ENCODE assay signal across 8 cellular contexts in the genomic region with DNA sequence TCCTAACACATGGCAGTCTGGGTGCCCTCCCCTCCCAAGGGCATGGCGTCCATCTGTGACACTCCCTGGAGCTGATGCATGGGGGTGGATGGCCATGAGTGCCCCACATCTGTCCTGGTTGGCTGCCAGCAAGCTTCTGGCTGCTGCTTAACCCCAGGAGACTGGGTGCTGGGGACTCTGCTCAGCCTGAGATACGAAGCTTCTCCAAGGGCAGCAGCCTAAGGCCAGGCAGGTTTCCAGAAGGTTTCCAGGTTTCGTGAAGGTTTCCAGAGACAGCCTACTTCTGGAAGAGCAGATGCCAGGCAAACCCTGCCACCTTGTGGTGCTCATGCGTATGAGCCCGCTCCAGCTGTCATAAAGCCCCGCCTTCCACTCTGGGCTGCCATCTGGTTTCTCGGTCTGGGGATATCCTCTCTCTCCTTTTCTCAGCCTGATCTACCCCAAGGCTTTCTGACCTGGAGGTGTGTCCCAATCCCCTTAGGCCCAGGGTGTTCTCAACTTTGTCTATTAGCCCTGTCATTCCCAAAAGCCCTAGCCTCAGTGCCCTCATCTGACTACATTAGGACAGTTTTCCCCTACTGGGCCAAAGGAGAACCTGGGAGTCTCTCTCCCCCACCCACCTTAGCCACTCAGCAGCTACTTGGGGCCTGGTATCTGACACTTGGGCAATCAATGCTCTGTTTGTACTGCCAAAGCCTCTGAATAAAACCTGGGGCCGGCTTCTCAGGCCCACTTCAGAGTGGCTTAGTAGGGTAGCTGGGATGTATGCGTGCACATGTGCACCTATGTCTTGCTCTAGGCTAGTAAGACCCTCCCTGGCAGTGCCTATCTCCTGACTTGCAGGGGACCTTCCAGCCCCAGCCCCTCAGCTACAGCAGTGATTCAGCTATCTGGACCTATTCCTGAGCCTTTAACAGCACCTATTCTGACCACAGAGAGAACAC. TPM values are rescaled to one million over a fixed set of nuclear protein-coding genes. Genes with fewer than 3 reads are reported as not detected.
DNase-seq lines count a peak whose midpoint lies in the region; ATAC-seq and TF ChIP-seq lines count a peak whose summit lies in the region.

No MANE protein-coding gene starts in this region.

- ATAC-seq in DND-41 (ENCODE audit: insufficient read depth, low read depth) (peak; percentile 91), GM21381 (IDR thresholded peaks at IDR 0.05; ENCODE audit: unreplicated experiment) (peak; percentile 93), HG03565 (IDR thresholded peaks at IDR 0.05; ENCODE audit: unreplicated experiment) (peak; percentile 70), omental fat pad (ENCODE audit: low FRiP score) (peak; percentile 87)

- H2AFZ ChIP-seq in DND-41 (ENCODE audit: low read depth, low read length) = no peak overlapping the region

- H3K36me3 ChIP-seq in DND-41 (ENCODE audit: insufficient read depth, low read length) = peaks cover 19% of the 10 kb centered on the region

- no peaks in the 10 kb centered on the region for H3K79me2 ChIP-seq in DND-41 (ENCODE audit: insufficient read depth, low read length)

- DNase-seq in DND-41 = peak; percentile 68
- peak; percentile 71 for DNase-seq in NCI-H748 (lab: John Stamatoyannopoulos, UW; ENCODE audit: unreplicated experiment)
- peak; percentile 38 for DNase-seq in activated T-cell treated with anti-CD3 and anti-CD28 coated beads, Interleukin-2, amount 50 U/mL, for 1 hour
- peak; percentile 81 for DNase-seq in fibroblast of the aortic adventitia (ENCODE audit: low read depth)
- no peak for DNase-seq in omental fat pad (ENCODE audit: low spot score)
- no peak for DNase-seq in posterior vena cava (ENCODE audit: low spot score)

- no peaks in the 10 kb centered on the region; the same call in 1 of the 2 replicates for H4K20me1 ChIP-seq in DND-41 (ENCODE audit: insufficient read depth, low read length)

- H3K9me3 ChIP-seq in DND-41 (ENCODE audit: insufficient read depth, low read length, severe bottlenecking) = no peaks in the 10 kb centered on the region

- H3K4me1 ChIP-seq in DND-41 (ENCODE audit: insufficient read depth, low read length) = peaks cover under 1% of the 10 kb centered on the region

- no peak overlapping the region for H3K4me3 ChIP-seq in DND-41 (ENCODE audit: low read depth in 1 of 2, low read length in 2 of 2)
- H3K4me3 ChIP-seq in fibroblast of the aortic adventitia (ENCODE audit: low read depth, low read length) = no peak overlapping the region

- peak; percentile 86 for TF ChIP-seq CTCF in DND-41 (IDR thresholded peaks at IDR 0.05; ENCODE audit: borderline replicate concordance, extremely low read depth, low read length, poor library complexity, severe bottlenecking)
- TF ChIP-seq CTCF in fibroblast of the aortic adventitia (IDR thresholded peaks at IDR 0.05; ENCODE audit: insufficient read depth, low read length) = peak; percentile 80
- no peak for TF ChIP-seq CTCF in omental fat pad (IDR thresholded peaks at IDR 0.05)

- no peak overlapping the region for H3K27ac ChIP-seq in DND-41 (ENCODE audit: low read length)

- no peak overlapping the region for H3K4me2 ChIP-seq in DND-41 (ENCODE audit: insufficient read depth, low read length)

- H3K27me3 ChIP-seq in DND-41 (ENCODE audit: insufficient read depth, low read length, poor library complexity) = no peaks in the 10 kb centered on the region

- no peak overlapping the region for H3K9ac ChIP-seq in DND-41 (ENCODE audit: low read depth, low read length)

- intact Hi-C loops in posterior vena cava (cut with DNase I) = no loop called here

RNA-seq across cellular contexts. Expression of gene MRPL46, which starts 12.0 kb away (rescaled TPM):
- total RNA-seq in fibroblast of the aortic adventitia (ENCODE audit: low replicate concordance) (8.5 and 16.4 TPM in 2 replicates), omental fat pad (10 to 100 TPM; 26.5 to 45.9 (median 36.5) TPM), posterior vena cava (10 to 100 TPM; 16.2 to 16.4 TPM)

RNA-seq across cellular contexts. Expression of gene MRPS11, which starts 12.4 kb away (rescaled TPM):
- total RNA-seq in fibroblast of the aortic adventitia (ENCODE audit: low replicate concordance) (16.1 and 28.8 TPM in 2 replicates), omental fat pad (10 to 100 TPM; 24.3 to 48.5 (median 43.5) TPM), posterior vena cava (10 to 100 TPM; 24.2 to 32.9 TPM)

Comparison
In these comparisons a context has a peak if more than half of its experiments do, and no peak if none do; other contexts are left out.
1. DNase-seq: peak in DND-41 (single experiment), NCI-H748 (single experiment), activated T-cell treated with anti-CD3 and anti-CD28 coated beads, Interleukin-2, amount 50 U/mL, for 1 hour (single experiment) and fibroblast of the aortic adventitia (single experiment); none in omental fat pad (single experiment) and posterior vena cava (single experiment).
2. CTCF ChIP-seq: peak in DND-41 (single experiment) and fibroblast of the aortic adventitia (single experiment); none in omental fat pad (0 of 3).
3. Peak in every context shown above with its lines, with median percentiles within 50 percentile points of each other: ATAC-seq.